ENCODE assay signal across 1 cellular context in genomic region chr9:94374176-94375056, GRCh38.
TF ChIP-seq lines count a peak whose summit lies in the region.
"Not testable (repeated sequence)": the region's sequence is repeated elsewhere in the genome, so short reads cannot be mapped to it uniquely, and the experiment has no call there.

No MANE protein-coding gene starts in this region.

TF ChIP-seq in HepG2, 621 proteins besides CTCF, POLR2A, EP300 and RAD21 (continued from another document):
- TF ChIP-seq PRDM10 (CRISPR knock-in tag; IDR thresholded peaks at IDR 0.05; ENCODE audit: low read depth), result 0 out of 2 replicates have a peak, but pooled peaks have one; percentile 49
- peak; percentile 93 for TF ChIP-seq HOXA3 (CRISPR knock-in tag; IDR thresholded peaks at IDR 0.05)
- TF ChIP-seq SAP130 (CRISPR knock-in tag; IDR thresholded peaks at IDR 0.05; ENCODE audit: low read depth), result peak; percentile 85
- peak; percentile 51 for TF ChIP-seq SKI (IDR thresholded peaks at IDR 0.05; ENCODE audit: partially characterized antibody)
- TF ChIP-seq ARNT2 (CRISPR knock-in tag; IDR thresholded peaks at IDR 0.05; ENCODE audit: low read depth), result 0 out of 2 replicates have a peak, but pooled peaks have one; percentile 15
- peak; percentile 35; the same call in 1 of the 2 replicates for TF ChIP-seq KDM5B (CRISPR knock-in tag; IDR thresholded peaks at IDR 0.05; ENCODE audit: borderline replicate concordance)
- peak; percentile 82 for TF ChIP-seq ZHX2 (IDR thresholded peaks at IDR 0.05; ENCODE audit: low read depth)
- TF ChIP-seq ZHX2 (CRISPR knock-in tag; IDR thresholded peaks at IDR 0.05; ENCODE audit: borderline replicate concordance); SP1 (IDR thresholded peaks at IDR 0.05): not testable (repeated sequence)
- 0 out of 2 replicates have a peak, but pooled peaks have one; percentile 36 for TF ChIP-seq MIER3 (CRISPR knock-in tag; IDR thresholded peaks at IDR 0.05; ENCODE audit: borderline replicate concordance)
- TF ChIP-seq ZNF687 (CRISPR knock-in tag; IDR thresholded peaks at IDR 0.05), result peak; percentile 68
- TF ChIP-seq TAF1 (CRISPR knock-in tag; IDR thresholded peaks at IDR 0.05), result peak; percentile 42; the same call in 1 of the 2 replicates
- 0 out of 2 replicates have a peak, but pooled peaks have one; percentile 40 for TF ChIP-seq GATAD2A (CRISPR knock-in tag; IDR thresholded peaks at IDR 0.05)
- TF ChIP-seq KDM3A (CRISPR knock-in tag; IDR thresholded peaks at IDR 0.05; ENCODE audit: low read depth), result 0 out of 2 replicates have a peak, but pooled peaks have one; percentile 26
- peak; percentile 61; the same call in 1 of the 2 replicates for TF ChIP-seq ARID4A (CRISPR knock-in tag; IDR thresholded peaks at IDR 0.05; ENCODE audit: borderline replicate concordance)
- 0 out of 2 replicates have a peak, but pooled peaks have one; percentile 7 for TF ChIP-seq MNT (IDR thresholded peaks at IDR 0.05)
- TF ChIP-seq SIN3A (IDR thresholded peaks at IDR 0.05; ENCODE audit: borderline replicate concordance, low read depth, low read length), result peak; percentile 58; the same call in 1 of the 2 replicates
- TF ChIP-seq POLR2AphosphoS5 (IDR thresholded peaks at IDR 0.05; ENCODE audit: low read depth, low read length), result 0 out of 2 replicates have a peak, but pooled peaks have one; percentile 31
- TF ChIP-seq POGZ (CRISPR knock-in tag; IDR thresholded peaks at IDR 0.05), result peak; percentile 73
- peak; percentile 71 for TF ChIP-seq SP1 (CRISPR knock-in tag; IDR thresholded peaks at IDR 0.05)
- TF ChIP-seq ZFX (CRISPR knock-in tag; IDR thresholded peaks at IDR 0.05; ENCODE audit: low read depth), result peak; percentile 69
- TF ChIP-seq HMGXB4 (CRISPR knock-in tag; IDR thresholded peaks at IDR 0.05; ENCODE audit: borderline replicate concordance in 1 of 2, low read depth in 1 of 2), result peak in 1 of 2 experiments; percentile 47; a peak in 1 of 4 replicates
- peak; percentile 90 for TF ChIP-seq ZBTB21 (CRISPR knock-in tag; IDR thresholded peaks at IDR 0.05)
- TF ChIP-seq KAT8 (CRISPR knock-in tag; IDR thresholded peaks at IDR 0.05), result peak; percentile 96
- TF ChIP-seq ZNF143 (CRISPR knock-in tag; IDR thresholded peaks at IDR 0.05), result peak; percentile 27; the same call in 1 of the 2 replicates
- TF ChIP-seq CREB1 (IDR thresholded peaks at IDR 0.05), result peak; percentile 89
- TF ChIP-seq CREB1 (CRISPR knock-in tag; IDR thresholded peaks at IDR 0.05), result peak; percentile 96
- TF ChIP-seq ZBTB25 (CRISPR knock-in tag; IDR thresholded peaks at IDR 0.05), result peak; percentile 42; the same call in 1 of the 2 replicates
- 0 out of 2 replicates have a peak, but pooled peaks have one; percentile 25 for TF ChIP-seq ZNF724P (CRISPR knock-in tag; IDR thresholded peaks at IDR 0.05; ENCODE audit: borderline replicate concordance)
- TF ChIP-seq ZNF160 (CRISPR knock-in tag; IDR thresholded peaks at IDR 0.05), result 0 out of 2 replicates have a peak, but pooled peaks have one; percentile 31
